In the genomic region with DNA sequence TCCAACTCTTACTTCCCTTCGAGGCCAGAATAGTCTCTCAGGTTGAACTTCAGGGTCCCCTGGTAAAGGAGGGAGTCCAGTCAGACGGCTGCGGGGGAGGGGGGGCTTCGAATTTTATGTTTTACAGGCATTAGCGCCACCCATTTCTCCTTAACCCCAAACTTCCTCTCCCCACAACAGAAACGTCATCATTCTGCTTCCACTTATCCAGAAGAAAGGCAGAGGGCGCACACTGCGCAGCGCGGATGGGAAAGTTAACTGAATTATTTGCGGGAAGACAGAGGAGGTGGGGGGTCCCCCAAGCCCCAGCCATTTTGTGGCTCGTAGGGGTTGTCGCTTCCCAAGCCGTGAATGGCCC, we compare ENCODE assay signal across 8 cellular contexts. TPM values are rescaled to one million over a fixed set of nuclear protein-coding genes. Genes with fewer than 3 reads are reported as not detected.
DNase-seq lines count a peak whose midpoint lies in the region; ATAC-seq, FAIRE-seq and TF ChIP-seq lines count a peak whose summit lies in the region.

No MANE protein-coding gene starts in this region.

- H3K9me3 ChIP-seq in smooth muscle cell (replicated peaks; ENCODE audit: low read depth): no peaks in the 10 kb centered on the region

- peaks cover 44% of the 10 kb centered on the region for H3K79me2 ChIP-seq in smooth muscle cell (ENCODE audit: low read depth)

- DNase-seq in Caki2 (ENCODE audit: low read depth) (peak; percentile 82), LNCaP clone FGC (ENCODE audit: low read depth) (no peak), RCC 7860 (ENCODE audit: low spot score) (peak; percentile 70), cerebellar cortex (ENCODE audit: low spot score) (peak; percentile 79), kidney epithelial cell (ENCODE audit: low read depth) (peak; percentile 50), smooth muscle cell (lab: John Stamatoyannopoulos, UW; ENCODE audit: unreplicated experiment) (no peak)

- in situ Hi-C loops in Caki2 (cut with HindIII; ENCODE audit: low pct_unique_long_range_greater_than_20kb, low sequenced_read_pairs): no loop called here

- 8% methylated on average over 14 of the region's 14 CpGs for whole genome bisulfite sequencing in smooth muscle cell (ENCODE audit: low lambda C conversion rate)

- no peaks in the 10 kb centered on the region for H3K27me3 ChIP-seq in kidney epithelial cell (ENCODE audit: control insufficient read depth, insufficient read depth, low read length)
- no peaks in the 10 kb centered on the region for H3K27me3 ChIP-seq in smooth muscle cell (ENCODE audit: low read depth)

- TF ChIP-seq CTCF in LNCaP clone FGC (IDR thresholded peaks at IDR 0.05; ENCODE audit: control insufficient read depth, extremely low read depth, insufficient read depth): peak; percentile 25; the same call in 1 of the 2 replicates
- peak; percentile 33 for TF ChIP-seq CTCF in kidney epithelial cell (IDR thresholded peaks at IDR 0.05; ENCODE audit: insufficient read depth, low read length, poor library complexity, severe bottlenecking)
- TF ChIP-seq CTCF in smooth muscle cell (IDR thresholded peaks at IDR 0.05; ENCODE audit: borderline replicate concordance, insufficient read depth, poor library complexity, severe bottlenecking): no peak

- H3K9ac ChIP-seq in smooth muscle cell (ENCODE audit: low read depth): peak overlapping the region; percentile 92

- H3K4me1 ChIP-seq in smooth muscle cell (ENCODE audit: low read depth): peaks cover 34% of the 10 kb centered on the region

- H3K4me3 ChIP-seq in LNCaP clone FGC (ENCODE audit: low read depth, low read length): peak overlapping the region; percentile 75
- H3K4me3 ChIP-seq in kidney epithelial cell (ENCODE audit: low read depth, low read length): peak overlapping the region; percentile 97
- peak overlapping the region; percentile 74 for H3K4me3 ChIP-seq in smooth muscle cell

- ATAC-seq in GM21367 (IDR thresholded peaks at IDR 0.05; ENCODE audit: unreplicated experiment) (peak; percentile 22), HG03097 (IDR thresholded peaks at IDR 0.05; ENCODE audit: low FRiP score, unreplicated experiment) (no peak)

- no peak for FAIRE-seq in RCC 7860 (lab: Jason Lieb, UNC)

- H3K36me3 ChIP-seq in kidney epithelial cell (ENCODE audit: control insufficient read depth, insufficient read depth, low read length): no peaks in the 10 kb centered on the region
- H3K36me3 ChIP-seq in smooth muscle cell (ENCODE audit: low read depth): no peaks in the 10 kb centered on the region

- peak overlapping the region; percentile 95 for H3K27ac ChIP-seq in smooth muscle cell (ENCODE audit: low read depth)

- H3K4me2 ChIP-seq in smooth muscle cell: peak overlapping the region; percentile 91

- H2AFZ ChIP-seq in smooth muscle cell (ENCODE audit: low read depth): peak overlapping the region; percentile 83

- H4K20me1 ChIP-seq in smooth muscle cell (ENCODE audit: low read depth): peaks cover 40% of the 10 kb centered on the region

- no peaks in the 10 kb centered on the region for H3F3A ChIP-seq in smooth muscle cell (ENCODE audit: low read depth)

RNA-seq across cellular contexts. Expression of a gene that starts 0.5 kb away (rescaled TPM):
- 121 and 157 TPM in 2 replicates for total RNA-seq in Caki2 (2014; rRNA removed; shearing (Covaris generic); ENCODE audit: low replicate concordance)
- 57.5 and 66.7 TPM in 2 replicates for total RNA-seq in kidney epithelial cell
- total RNA-seq in smooth muscle cell: 51.4 and 61.9 TPM in 2 replicates
- 95.7 and 97.9 TPM in 2 replicates for polyA plus RNA-seq in smooth muscle cell

RNA-seq across cellular contexts. Expression of a gene that starts 30.1 kb away (rescaled TPM):
- not detected in 2 replicates for total RNA-seq in Caki2 (2014; rRNA removed; shearing (Covaris generic); ENCODE audit: low replicate concordance)
- total RNA-seq in kidney epithelial cell (not detected in 2 replicates), smooth muscle cell (not detected in 2 replicates)
- polyA plus RNA-seq in smooth muscle cell: not detected in 2 replicates

Comparison
In these comparisons a context has a peak if more than half of its experiments do, and no peak if none do; other contexts are left out.
1. DNase-seq: peak in Caki2 (single experiment), RCC 7860 (single experiment), cerebellar cortex (single experiment) and kidney epithelial cell (single experiment); none in LNCaP clone FGC (single experiment) and smooth muscle cell (single experiment).
2. Peak in every context shown above with its lines, with median percentiles within 50 percentile points of each other: H3K4me3 ChIP-seq.